24 cellular contexts compared by ENCODE assay signal in genomic region chr7:150849204-150849775, GRCh38. TPM values are rescaled to one million over a fixed set of nuclear protein-coding genes. Genes with fewer than 3 reads are reported as not detected.
DNase-seq lines count a peak whose midpoint lies in the region; ATAC-seq and TF ChIP-seq lines count a peak whose summit lies in the region.
"Had no signal": no experiment of that assay in that cellular context is flagged by ENCODE, and none has a peak within 500 bp of the region (broad histone marks: within the 10 kb centered on the region; RNA-seq: fewer than 3 reads in every experiment).

No MANE protein-coding gene starts in this region.

- H4K8ac ChIP-seq in neuronal stem cell (ENCODE audit: low read depth, low read length) = no peak overlapping the region

- no peak overlapping the region for H3K4me2 ChIP-seq in neuronal stem cell (ENCODE audit: insufficient read depth, low read length, poor library complexity, severe bottlenecking)
- no peak overlapping the region for H3K4me2 ChIP-seq in mammary epithelial cell (ENCODE audit: insufficient read depth, low read depth, low read length)
- no peak overlapping the region for H3K4me2 ChIP-seq in GM23338
- H3K4me2 ChIP-seq: SK-N-SH had no signal

- H3K79me2 ChIP-seq in mammary epithelial cell (ENCODE audit: insufficient read depth, low read length) (no peaks in the 10 kb centered on the region), GM23338 (replicated peaks; ENCODE audit: insufficient read depth) (no peaks in the 10 kb centered on the region)

- BruUV-seq in mammary epithelial cell (replicated peaks; lab: Mats Ljungman, UMichigan) = no TSS peak

- dilution Hi-C loops in mammary epithelial cell (cut with HindIII; ENCODE audit: low sequenced_read_pairs) = no loop called here

- H3K9me3 ChIP-seq in neuronal stem cell (replicated peaks in 1 of 2; ENCODE audit: control insufficient read depth in 2 of 2, insufficient read depth in 1 of 2, low read depth in 1 of 2, low read length in 2 of 2) = no peaks in the 10 kb centered on the region
- H3K9me3 ChIP-seq in mammary epithelial cell (replicated peaks; ENCODE audit: insufficient read depth, low read length) = no peaks in the 10 kb centered on the region
- H3K9me3 ChIP-seq: HAP-1, SK-N-SH had no signal

- peak overlapping the region; percentile 8 for H3K18ac ChIP-seq in neuronal stem cell (ENCODE audit: low read length)

- H3F3A ChIP-seq in GM23338 (replicated peaks; ENCODE audit: low read depth) = no peaks in the 10 kb centered on the region

- no peaks in the 10 kb centered on the region for H3K9me3 Mint-ChIP-seq in GM23338

- peaks cover 8% of the 10 kb centered on the region for H3K27me3 Mint-ChIP-seq in GM23338 (ENCODE audit: insufficient read depth, low read depth, poor library complexity)

- no peak for TF ChIP-seq CTCF in coronary artery (IDR thresholded peaks at IDR 0.05)
- TF ChIP-seq CTCF in mammary epithelial cell (conservative IDR thresholded peaks at IDR 0.05 in 1 of 2, IDR thresholded peaks at IDR 0.05 in 1 of 2; ENCODE audit: extremely low read depth in 1 of 2, insufficient read depth in 1 of 2, low read depth in 1 of 2, low read length in 2 of 2) = no peak
- TF ChIP-seq CTCF in GM23338 (conservative IDR thresholded peaks at IDR 0.05; ENCODE audit: low read depth in 2 of 2) = no peak

- no peaks in the 10 kb centered on the region for H3K79me1 ChIP-seq in neuronal stem cell (ENCODE audit: low read depth, low read length)

- H3K36me3 Mint-ChIP-seq in GM23338 (ENCODE audit: low read depth) = no peaks in the 10 kb centered on the region

- peak overlapping the region; percentile 62 for H3K23ac ChIP-seq in neuronal stem cell (ENCODE audit: low read depth, low read length, poor library complexity)

- H3K4ac ChIP-seq in neuronal stem cell (ENCODE audit: low read length) = no peak overlapping the region

- H2AFZ ChIP-seq in neuronal stem cell (ENCODE audit: low read length) = no peak overlapping the region
- H2AFZ ChIP-seq in mammary epithelial cell (ENCODE audit: low read depth, low read length) = no peak overlapping the region
- H2AFZ ChIP-seq in GM23338 = no peak overlapping the region

- no peak overlapping the region for H3K4me3 Mint-ChIP-seq in GM23338

- CTCF ChIA-PET in mammary epithelial cell (lab: Charles Lee; ENCODE audit: low non-redundant PET) = no interaction called here

- in situ Hi-C loops in mammary epithelial cell (cut with MboI; ENCODE audit: low sequenced_read_pairs in 2 of 2) = no loop called here

- H3K9ac ChIP-seq in neuronal stem cell (ENCODE audit: low read depth, low read length, poor library complexity) (no peak overlapping the region), mammary epithelial cell (ENCODE audit: insufficient read depth, low read length) (no peak overlapping the region)
- H3K9ac ChIP-seq: SK-N-SH had no signal

- H2BK5ac ChIP-seq in neuronal stem cell (ENCODE audit: low read length) = no peak overlapping the region

- no peak overlapping the region for H2BK12ac ChIP-seq in neuronal stem cell (ENCODE audit: low read length)

- H3K27me3 ChIP-seq in neuronal stem cell (ENCODE audit: control insufficient read depth in 3 of 3, insufficient read depth in 3 of 3, low read depth in 1 of 3, low read length in 3 of 3) = peaks cover 0 to 31% (median 0%) of the 10 kb centered on the region in 3 experiments
- peaks cover 2% of the 10 kb centered on the region for H3K27me3 ChIP-seq in mammary epithelial cell (ENCODE audit: insufficient read depth, low read length)
- no peaks in the 10 kb centered on the region for H3K27me3 ChIP-seq in GM23338 (ENCODE audit: insufficient read depth)

- no peak overlapping the region for H3K27ac Mint-ChIP-seq in GM23338

- H3K9me2 ChIP-seq in GM23338 (ENCODE audit: insufficient read depth) = no peaks in the 10 kb centered on the region
- H3K9me2 ChIP-seq: SK-N-SH had no signal

- no peak overlapping the region for H3K14ac ChIP-seq in neuronal stem cell (ENCODE audit: low read length)

- intact Hi-C loops in mammary epithelial cell (cut with micrococcal nuclease) = no loop called here

- no peaks in the 10 kb centered on the region for H4K20me1 ChIP-seq in mammary epithelial cell (ENCODE audit: insufficient read depth, low read length)
- H4K20me1 ChIP-seq in GM23338 (replicated peaks; ENCODE audit: insufficient read depth) = no peaks in the 10 kb centered on the region

- peaks cover 5% of the 10 kb centered on the region; the same call in 2 of the 3 replicates for H3K4me1 Mint-ChIP-seq in GM23338

- H3K27ac ChIP-seq in coronary artery (no peak overlapping the region), neuronal stem cell (replicated peaks; ENCODE audit: low read length) (no peak overlapping the region), mammary epithelial cell (ENCODE audit: insufficient read depth, low read depth, low read length) (no peak overlapping the region), GM23338 (ENCODE audit: low read depth) (no peak overlapping the region)
- H3K27ac ChIP-seq: HL-60 had no signal

- no CpG with 5 or more reads among the region's 10 CpGs for WGBS in neuronal stem cell (ENCODE audit: extremely low coverage in 2 of 2, insufficient read length in 2 of 2, insufficient replicate concordance in 1 of 2), 2 donors
- 68% methylated on average over 9 of the region's 10 CpGs for WGBS in mammary epithelial cell (ENCODE audit: low coverage, missing lambda C conversion rate)

- no peak overlapping the region for H2AK5ac ChIP-seq in neuronal stem cell (ENCODE audit: low read depth, low read length)

- DNase-seq in activated CD8-positive, alpha-beta memory T cell treated with anti-CD3 and anti-CD28 coated beads, Interleukin-2, amount 50 U/mL, for 48 hours = peak; percentile 12
- no peak for DNase-seq in activated CD8-positive, alpha-beta memory T cell treated with anti-CD3 and anti-CD28 coated beads, Interleukin-2, amount 50 U/mL, for 4 hours
- DNase-seq in coronary artery (ENCODE audit: low spot score) (peak; percentile 33), neuronal stem cell (ENCODE audit: low spot score) (no peak), ureter (ENCODE audit: low spot score) (peak; percentile 9), mammary epithelial cell (no peak), GM23338 (ENCODE audit: low spot score) (no peak)
- no peak for DNase-seq in activated naive CD4-positive, alpha-beta T cell (lab: John Stamatoyannopoulos, UW)
- DNase-seq: Calu3, DMS153, DND-41, Kasumi-1, NCI-H1092 treated with DMSO at 0.1 percent for 48 hours, NCI-H1436 treated with DMSO at 0.1 percent for 48 hours, NCI-H187 treated with DMSO at 0.1 percent for 48 hours, NCI-H2171 treated with DMSO at 0.1 percent for 48 hours, NCI-H524, NCI-H774, SK-N-SH had no signal

- H2BK15ac ChIP-seq in neuronal stem cell (ENCODE audit: low read length) = no peak overlapping the region

- no peaks in the 10 kb centered on the region for H3K36me3 ChIP-seq in neuronal stem cell (replicated peaks in 1 of 2; ENCODE audit: control insufficient read depth in 2 of 2, insufficient read depth in 2 of 2, low read length in 2 of 2)
- H3K36me3 ChIP-seq in mammary epithelial cell (ENCODE audit: insufficient read depth, low read length) = no peaks in the 10 kb centered on the region
- H3K36me3 ChIP-seq in GM23338 (ENCODE audit: insufficient read depth) = no peaks in the 10 kb centered on the region
- H3K36me3 ChIP-seq: HAP-1 had no signal

- no peak overlapping the region for H4K91ac ChIP-seq in neuronal stem cell (ENCODE audit: low read depth, low read length, poor library complexity)

- no peak overlapping the region for H3K4me3 ChIP-seq in coronary artery
- no peak overlapping the region for H3K4me3 ChIP-seq in neuronal stem cell (ENCODE audit: low read length in 2 of 2)
- H3K4me3 ChIP-seq in mammary epithelial cell (replicated peaks in 1 of 3; ENCODE audit: insufficient read depth in 1 of 3, low read depth in 2 of 3, low read length in 3 of 3) = no peak overlapping the region
- no peak overlapping the region for H3K4me3 ChIP-seq in GM23338
- H3K4me3 ChIP-seq: HAP-1 had no signal

- H3K4me1 ChIP-seq in neuronal stem cell (ENCODE audit: control insufficient read depth in 2 of 2, insufficient read depth in 1 of 2, low read depth in 1 of 2, low read length in 2 of 2) = peaks cover 0 to 2% of the 10 kb centered on the region in 2 donors
- H3K4me1 ChIP-seq in mammary epithelial cell (ENCODE audit: insufficient read depth, low read length) = no peaks in the 10 kb centered on the region
- H3K4me1 ChIP-seq in GM23338 (ENCODE audit: insufficient read depth) = peaks cover 3% of the 10 kb centered on the region; the same call in 1 of the 2 replicates
- H3K4me1 ChIP-seq: HAP-1 had no signal

- no peak for ATAC-seq in GM23338

- H2BK120ac ChIP-seq in neuronal stem cell (ENCODE audit: low read depth, low read length) = no peak overlapping the region

RNA-seq across cellular contexts. Expression of gene AOC1, which starts 3.0 kb away (rescaled TPM):
- not detected for polyA plus RNA-seq in neuronal stem cell (2013, experiment 1 of 2)
- not detected for polyA plus RNA-seq in neuronal stem cell (2013, experiment 2 of 2)
- 1.5 TPM for total RNA-seq in ureter
- not detected for total RNA-seq in mammary epithelial cell
- polyA plus RNA-seq in mammary epithelial cell = not detected
- polyA minus RNA-seq in mammary epithelial cell = not detected
- 0.47 TPM in 1 of 2 replicates, not detected in the other for total RNA-seq in GM23338 (2014; rRNA removed; shearing (Covaris generic))
- polyA plus RNA-seq in GM23338 (2016; fragmentation: Nextera tagmentation; extraction: Ambion mirVana) = not detected in 2 replicates
- total RNA-seq: A172 had no signal
- polyA plus RNA-seq: BJ, SK-N-SH had no signal

RNA-seq across cellular contexts. Expression of gene TMEM176A, which starts 48.7 kb away (rescaled TPM):
- 0.59 TPM for polyA plus RNA-seq in neuronal stem cell (2013, experiment 1 of 2)
- polyA plus RNA-seq in neuronal stem cell (2013, experiment 2 of 2) = 0.53 TPM
- 30.7 TPM for total RNA-seq in ureter
- not detected for total RNA-seq in mammary epithelial cell
- not detected for polyA plus RNA-seq in mammary epithelial cell
- polyA minus RNA-seq in mammary epithelial cell = not detected
- total RNA-seq in GM23338 (2014; rRNA removed; shearing (Covaris generic)) = not detected in 2 replicates
- polyA plus RNA-seq in GM23338 (2016; fragmentation: Nextera tagmentation; extraction: Ambion mirVana) = 0.34 and 0.66 TPM in 2 replicates
- total RNA-seq: A172 had no signal
- polyA plus RNA-seq: BJ, SK-N-SH had no signal

RNA-seq across cellular contexts. Expression of gene TMEM176B, which starts 49.1 kb away (rescaled TPM):
- polyA plus RNA-seq in neuronal stem cell (2013, experiment 1 of 2) = 1.2 TPM
- 1.1 TPM for polyA plus RNA-seq in neuronal stem cell (2013, experiment 2 of 2)
- 32.7 TPM for total RNA-seq in ureter
- total RNA-seq in mammary epithelial cell = under 1 TPM in 1 of 2 donors, not detected in 1; 0.17 TPM
- not detected for polyA plus RNA-seq in mammary epithelial cell
- not detected for polyA minus RNA-seq in mammary epithelial cell
- 0.35 and 0.47 TPM in 2 replicates for total RNA-seq in GM23338 (2014; rRNA removed; shearing (Covaris generic))
- polyA plus RNA-seq in GM23338 (2016; fragmentation: Nextera tagmentation; extraction: Ambion mirVana) = 0.42 and 0.83 TPM in 2 replicates
- total RNA-seq: A172, M059J had no signal
- polyA plus RNA-seq: BJ, SK-N-SH had no signal

Comparison
In these comparisons a context has a peak if more than half of its experiments do, and no peak if none do; other contexts are left out.
1. DNase-seq: peak in activated CD8-positive, alpha-beta memory T cell treated with anti-CD3 and anti-CD28 coated beads, Interleukin-2, amount 50 U/mL, for 48 hours (single experiment), coronary artery (single experiment) and ureter (single experiment); none in activated CD8-positive, alpha-beta memory T cell treated with anti-CD3 and anti-CD28 coated beads, Interleukin-2, amount 50 U/mL, for 4 hours (single experiment), neuronal stem cell (single experiment), mammary epithelial cell (single experiment), GM23338 (single experiment) and activated naive CD4-positive, alpha-beta T cell (0 of 4).
2. RNA of gene TMEM176A, which starts 48.7 kb away (total RNA-seq): 30.7 TPM in ureter (single experiment); not detected in GM23338 and not detected in mammary epithelial cell; every median in the first group is over 10 times any median in the second.
3. RNA of gene TMEM176B, which starts 49.1 kb away (total RNA-seq): 32.7 TPM in ureter (single experiment); 0.35 to 0.47 TPM in GM23338 and 0.17 TPM in mammary epithelial cell; every median in the first group is over 10 times any median in the second.